In genomic region chr13:103277099-103277498, GRCh38 we compare ENCODE assay signal across 15 cellular contexts.
DNase-seq lines count a peak whose midpoint lies in the region; ATAC-seq and TF ChIP-seq lines count a peak whose summit lies in the region.
"Had no signal": no experiment of that assay in that cellular context is flagged by ENCODE, and none has a peak within 500 bp of the region (broad histone marks: within the 10 kb centered on the region; RNA-seq: fewer than 3 reads in every experiment).

No MANE protein-coding gene starts in this region.

- DNase-seq in mesothelial cell of epicardium (ENCODE audit: low spot score in 2 of 2, unreplicated experiment in 2 of 2) (no peak), GF-D8 (lab: John Stamatoyannopoulos, UW) (no peak), NCI-H524 (lab: John Stamatoyannopoulos, UW) (no peak), SJCRH30 (no peak)
- DNase-seq in stimulated activated CD8-positive, alpha-beta memory T cell treated with anti-CD3 and anti-CD28 coated beads, Interleukin-4, amount 100 ng/mL, for 48 hours = no peak
- DNase-seq: activated T-cell treated with anti-CD3 and anti-CD28 coated beads, Interleukin-2, amount 50 U/mL, for 24 hours; CD4-positive, alpha-beta memory T cell; NCI-H345; nephron progenitor cell; SHP77; stimulated activated CD4-positive, alpha-beta T cell treated with anti-CD3 and anti-CD28 coated beads, Interleukin-12 subunit alpha, Interleukin-12 subunit beta, amount 100 ng/mL, for 4 hours; WERI-Rb-1 had no signal

- H3K27me3 ChIP-seq in SJCRH30 = no peaks in the 10 kb centered on the region

- H3K27me3 Mint-ChIP-seq in mesothelial cell of epicardium (ENCODE audit: low read depth) = no peaks in the 10 kb centered on the region
- H3K27me3 Mint-ChIP-seq: activated T-cell treated with anti-CD3 and anti-CD28 coated beads, Interleukin-2, amount 50 U/mL, for 24 hours; CD4-positive, alpha-beta memory T cell had no signal

- peaks cover 3% of the 10 kb centered on the region for H3K36me3 Mint-ChIP-seq in mesothelial cell of epicardium
- H3K36me3 Mint-ChIP-seq: CD4-positive, alpha-beta memory T cell had no signal

- no peak overlapping the region for H3K4me3 Mint-ChIP-seq in mesothelial cell of epicardium
- H3K4me3 Mint-ChIP-seq: activated T-cell treated with anti-CD3 and anti-CD28 coated beads, Interleukin-2, amount 50 U/mL, for 24 hours; CD4-positive, alpha-beta memory T cell; nephron progenitor cell had no signal

- H3K4me1 ChIP-seq in SJCRH30 = no peaks in the 10 kb centered on the region

- H3K9me3 ChIP-seq in SJCRH30 (replicated peaks) = no peaks in the 10 kb centered on the region

- TF ChIP-seq CTCF in mesothelial cell of epicardium (IDR thresholded peaks at IDR 0.05; ENCODE audit: unreplicated experiment) = no peak

- H3K36me3 ChIP-seq in SJCRH30 = no peaks in the 10 kb centered on the region
- H3K36me3 ChIP-seq: WERI-Rb-1 had no signal

- H3K4me1 Mint-ChIP-seq in mesothelial cell of epicardium = peaks cover 53% of the 10 kb centered on the region
- H3K4me1 Mint-ChIP-seq: CD4-positive, alpha-beta memory T cell had no signal

- peak; percentile 93 for ATAC-seq in GM18873 (IDR thresholded peaks at IDR 0.05; ENCODE audit: low FRiP score, unreplicated experiment)
- ATAC-seq in GM21619 (IDR thresholded peaks at IDR 0.05; ENCODE audit: unreplicated experiment) = peak; percentile 88
- ATAC-seq in HG03097 (IDR thresholded peaks at IDR 0.05; ENCODE audit: low FRiP score, unreplicated experiment) = peak; percentile 81

- no peak overlapping the region for H3K27ac ChIP-seq in SJCRH30
- H3K27ac ChIP-seq: WERI-Rb-1 had no signal

- peak overlapping the region; percentile 75 for H3K27ac Mint-ChIP-seq in mesothelial cell of epicardium
- H3K27ac Mint-ChIP-seq: activated T-cell treated with anti-CD3 and anti-CD28 coated beads, Interleukin-2, amount 50 U/mL, for 24 hours; CD4-positive, alpha-beta memory T cell; nephron progenitor cell had no signal

- no peak overlapping the region for H3K4me3 ChIP-seq in SJCRH30

- peaks cover 4% of the 10 kb centered on the region for H3K9me3 Mint-ChIP-seq in mesothelial cell of epicardium
- H3K9me3 Mint-ChIP-seq: activated T-cell treated with anti-CD3 and anti-CD28 coated beads, Interleukin-2, amount 50 U/mL, for 24 hours; nephron progenitor cell had no signal
